In genomic region chr16:75943705-75944514, GRCh38 we compare ENCODE assay signal across 20 cellular contexts.
DNase-seq lines count a peak whose midpoint lies in the region; ATAC-seq and TF ChIP-seq lines count a peak whose summit lies in the region.
"Had no signal": no experiment of that assay in that cellular context is flagged by ENCODE, and none has a peak within 500 bp of the region (broad histone marks: within the 10 kb centered on the region; RNA-seq: fewer than 3 reads in every experiment).

No MANE protein-coding gene starts in this region.

- no peak for TF ChIP-seq CTCF in mucosa of descending colon (IDR thresholded peaks at IDR 0.05)

- H3K4me3 ChIP-seq in mucosa of descending colon = no peak overlapping the region
- H3K4me3 ChIP-seq: GM12878, GM23338, SJSA1 had no signal

- no peaks in the 10 kb centered on the region for H3K36me3 ChIP-seq in mucosa of descending colon (ENCODE audit: low read depth)
- H3K36me3 ChIP-seq: SJSA1 had no signal

- H3K4me1 ChIP-seq in mucosa of descending colon (ENCODE audit: low read depth) = no peaks in the 10 kb centered on the region

- DNase-seq in COLO668 (lab: John Stamatoyannopoulos, UW; ENCODE audit: unreplicated experiment) (peak; percentile 12), HuH-7 (ENCODE audit: low spot score) (peak; percentile 52), NCI-H748 treated with DMSO at 0.1 percent for 48 hours (lab: John Stamatoyannopoulos, UW) (peak; percentile 28), mucosa of descending colon (peak in 1 of 3 donors; percentile 17)
- DNase-seq: Calu3; CD4-positive, CD25-positive, alpha-beta regulatory T cell; GDM1; NCI-H1092; NCI-H1694; NCI-H2107; NCI-H446; NCI-H82; T-cell had no signal

- ATAC-seq in mucosa of descending colon (peak; percentile 88), GM18861 (IDR thresholded peaks at IDR 0.05; ENCODE audit: unreplicated experiment) (no peak), HG02759 (IDR thresholded peaks at IDR 0.05; ENCODE audit: unreplicated experiment) (no peak), HG02571 (IDR thresholded peaks at IDR 0.05; ENCODE audit: unreplicated experiment) (no peak)
- ATAC-seq: GM12878, GM23338, HCT116, T-cell had no signal

- no peaks in the 10 kb centered on the region for H3K9me3 ChIP-seq in mucosa of descending colon
- H3K9me3 ChIP-seq: SJSA1 had no signal

- intact Hi-C loops in mucosa of descending colon (cut with DNase I, micrococcal nuclease) = no loop called here
